23 cellular contexts compared by ENCODE assay signal in the genomic region with DNA sequence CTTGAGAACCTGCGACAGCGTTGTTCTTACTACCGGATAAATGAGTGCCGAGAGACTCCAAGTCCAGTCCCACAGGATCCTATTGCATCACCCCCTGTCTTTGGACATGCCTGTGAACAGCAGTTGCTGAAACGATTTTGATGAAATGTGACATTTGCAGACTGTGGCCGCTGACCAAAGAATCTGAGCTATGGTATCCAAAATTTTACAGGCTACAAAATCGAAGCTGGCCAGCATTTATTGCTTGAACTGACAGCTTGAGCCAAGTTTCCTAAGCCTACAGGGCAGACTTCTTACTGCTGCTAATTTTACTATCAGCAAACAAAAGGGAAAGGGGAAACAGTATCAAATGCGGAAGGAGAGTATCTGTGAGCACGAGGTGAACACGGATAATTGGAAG. TPM values are rescaled to one million over a fixed set of nuclear protein-coding genes. Genes with fewer than 3 reads are reported as not detected.
DNase-seq lines count a peak whose midpoint lies in the region; ATAC-seq and TF ChIP-seq lines count a peak whose summit lies in the region.
"Had no signal": no experiment of that assay in that cellular context is flagged by ENCODE, and none has a peak within 500 bp of the region (broad histone marks: within the 10 kb centered on the region; RNA-seq: fewer than 3 reads in every experiment).

No MANE protein-coding gene starts in this region.

- H3K27me3 ChIP-seq in tibial artery (no peaks in the 10 kb centered on the region), A673 (replicated peaks; ENCODE audit: insufficient read depth, low read depth, low read length, poor library complexity) (peaks cover 57% of the 10 kb centered on the region)
- H3K27me3 ChIP-seq: colonic mucosa had no signal

- POLR2A ChIA-PET in A673 (lab: Charles Lee; ENCODE audit: low non-redundant PET): no interaction called here

- BruUV-seq in A673 (replicated peaks; lab: Mats Ljungman, UMichigan): no TSS peak

- H3K4me3 ChIP-seq in LNCaP clone FGC (ENCODE audit: low read depth, low read length) (no peak overlapping the region), tibial artery (peak overlapping the region in 1 of 2 donors; percentile 11), A673 (ENCODE audit: low read depth, low read length, poor library complexity, severe bottlenecking) (no peak overlapping the region)
- H3K4me3 ChIP-seq: colonic mucosa, SJSA1, spleen had no signal

- intact Hi-C loops in left colon (cut with DNase I, micrococcal nuclease): no loop called here
- intact Hi-C loops in tibial artery (cut with DNase I; ENCODE audit: low total_unique reads): no loop called here
- intact Hi-C loops in A673 (cut with micrococcal nuclease; ENCODE audit: unreplicated experiment): no loop called here

- TF ChIP-seq CTCF in LNCaP clone FGC (IDR thresholded peaks at IDR 0.05; ENCODE audit: control insufficient read depth, extremely low read depth, insufficient read depth) (no peak), tibial artery (IDR thresholded peaks at IDR 0.05) (peak in 1 of 2 experiments; percentile 23), A673 (conservative IDR thresholded peaks at IDR 0.05; ENCODE audit: low read depth, low read length) (no peak)

- H3K4me1 ChIP-seq in tibial artery (peaks cover 0 to 49% (median 24%) of the 10 kb centered on the region in 4 donors), A673 (ENCODE audit: insufficient read depth, low read length, poor library complexity, severe bottlenecking) (no peaks in the 10 kb centered on the region)
- H3K4me1 ChIP-seq: colonic mucosa, SJSA1, spleen had no signal

- H3K27ac ChIP-seq in tibial artery (peak overlapping the region in 1 of 2 donors; percentile 43), A673 (ENCODE audit: low read depth, low read length, poor library complexity, severe bottlenecking) (no peak overlapping the region)
- H3K27ac ChIP-seq: colonic mucosa, SJSA1, spleen had no signal

- H3K36me3 ChIP-seq in tibial artery (no peaks in the 10 kb centered on the region), A673 (ENCODE audit: insufficient read depth, low read length, poor library complexity, severe bottlenecking) (no peaks in the 10 kb centered on the region)
- H3K36me3 ChIP-seq: colonic mucosa, SJSA1, spleen had no signal

- ATAC-seq in left colon (peak; percentile 52), HG03196 (IDR thresholded peaks at IDR 0.05; ENCODE audit: unreplicated experiment) (no peak)
- ATAC-seq: Panc1 had no signal

- DNase-seq in LNCaP clone FGC (ENCODE audit: low read depth) (peak; percentile 70), dedifferentiated amniotic fluid mesenchymal stem cell (ENCODE audit: extremely low spot score) (peak; percentile 16), left colon (no peak), tibial artery (peak; percentile 83 to 84), anterior cingulate cortex (lab: John Stamatoyannopoulos, UW) (no peak), activated T-cell treated with anti-CD3 and anti-CD28 coated beads for 4 hours (no peak), A673 (ENCODE audit: low spot score) (no peak)
- DNase-seq: activated CD8-positive, alpha-beta memory T cell treated with anti-CD3 and anti-CD28 coated beads, Interleukin-2, amount 50 U/mL, for 48 hours; activated effector memory CD4-positive, alpha-beta T cell treated with Interleukin-2 at 50 U/mL for 16 hours; colonic mucosa; NCI-H1417 treated with DMSO at 0.1 percent for 48 hours; NCI-H446 treated with DMSO at 0.1 percent for 48 hours; spleen; stimulated activated CD4-positive, alpha-beta T cell treated with anti-CD3 and anti-CD28 coated beads, Interleukin-4, amount 100 ng/mL, for 24 hours; stimulated activated naive CD4-positive, alpha-beta T cell treated with Interleukin-2 at 50 U/mL for 16 hours; T-helper 2 cell had no signal

- H3K9me3 ChIP-seq in tibial artery (no peaks in the 10 kb centered on the region), A673 (ENCODE audit: low read depth, low read length, poor library complexity, severe bottlenecking) (no peaks in the 10 kb centered on the region)
- H3K9me3 ChIP-seq: colonic mucosa, SJSA1, spleen had no signal

- CTCF ChIA-PET in A673 (lab: Charles Lee): no interaction called here

RNA-seq across cellular contexts. Expression of gene NPVF, which starts 12.1 kb away (rescaled TPM):
- total RNA-seq in left colon: not detected
- not detected in 2 replicates for total RNA-seq in A673 (2021)
- total RNA-seq: colonic mucosa, fibroblast of lung, mononuclear cell, neural crest cell, pulmonary artery endothelial cell, SJSA1, spleen had no signal

Comparison
In these comparisons a context has a peak if more than half of its experiments do, and no peak if none do; other contexts are left out.
1. DNase-seq: peak in LNCaP clone FGC (single experiment), dedifferentiated amniotic fluid mesenchymal stem cell (single experiment) and tibial artery (2 of 2); none in left colon (0 of 2), anterior cingulate cortex (0 of 58), activated T-cell treated with anti-CD3 and anti-CD28 coated beads for 4 hours (single experiment) and A673 (single experiment).